ENCODE assay signal across 16 cellular contexts in genomic region chr11:45400594-45400993, GRCh38.
DNase-seq lines count a peak whose midpoint lies in the region; ATAC-seq and TF ChIP-seq lines count a peak whose summit lies in the region.
"Had no signal": no experiment of that assay in that cellular context is flagged by ENCODE, and none has a peak within 500 bp of the region (broad histone marks: within the 10 kb centered on the region; RNA-seq: fewer than 3 reads in every experiment).

No MANE protein-coding gene starts in this region.

- no peak for TF ChIP-seq POLR2A in NB4 (IDR thresholded peaks at IDR 0.05; ENCODE audit: extremely low read depth, insufficient read length)

- DNase-seq in Daoy (ENCODE audit: low read depth), result peak; percentile 88
- peak; percentile 24 for DNase-seq in NB4 (ENCODE audit: low read depth)
- peak; percentile 62 for DNase-seq in dedifferentiated amniotic fluid mesenchymal stem cell (ENCODE audit: extremely low spot score)
- peak; percentile 90 for DNase-seq in osteoblast (ENCODE audit: insufficient read length, low spot score, missing footprints)
- no peak for DNase-seq in stimulated activated naive CD4-positive, alpha-beta T cell (lab: John Stamatoyannopoulos, UW)
- no peak for DNase-seq in NCI-H2196 treated with DMSO at 0.1 percent for 48 hours (lab: John Stamatoyannopoulos, UW; ENCODE audit: unreplicated experiment)
- DNase-seq in mucosa of descending colon, result no peak
- no peak for DNase-seq in HPDE6-E6E7 (ENCODE audit: extremely low spot score)
- DNase-seq: CD8-positive, alpha-beta T cell; cortex of kidney; NCI-H187; NCI-H774; right lobe of liver; SIG-M5 had no signal

- H2AFZ ChIP-seq in osteoblast (ENCODE audit: low read length), result peak overlapping the region; percentile 76

- H3K79me2 ChIP-seq in osteoblast (ENCODE audit: insufficient read depth, low read length), result no peaks in the 10 kb centered on the region

- H3K36me3 ChIP-seq in osteoblast (ENCODE audit: insufficient read depth, low read length) (no peaks in the 10 kb centered on the region), mucosa of descending colon (ENCODE audit: low read depth) (no peaks in the 10 kb centered on the region)
- H3K36me3 ChIP-seq: right lobe of liver had no signal

- no peak for TF ChIP-seq CTCF in NB4 (IDR thresholded peaks at IDR 0.05; ENCODE audit: low read depth, low read length)
- no peak for TF ChIP-seq CTCF in osteoblast (IDR thresholded peaks at IDR 0.05; ENCODE audit: extremely low read depth, low read depth, low read length)
- no peak for TF ChIP-seq CTCF in mucosa of descending colon (IDR thresholded peaks at IDR 0.05)

- H4K20me1 ChIP-seq in osteoblast (ENCODE audit: insufficient read depth, low read length), result no peaks in the 10 kb centered on the region

- peak overlapping the region; percentile 67 for H3K27ac ChIP-seq in osteoblast (ENCODE audit: low read depth, low read length)
- H3K27ac ChIP-seq: right lobe of liver, VCaP had no signal

- ATAC-seq in mucosa of descending colon, result no peak
- ATAC-seq: CD8-positive, alpha-beta T cell; natural killer cell treated with Interleukin-12 subunit alpha and Interleukin-12 subunit beta and Interleukin-15 and Interleukin-18, amount 100 ng/mL, for 72 hours had no signal

- peak overlapping the region; percentile 75 for H3K4me2 ChIP-seq in osteoblast (ENCODE audit: insufficient read depth, low read length)

- intact Hi-C loops in mucosa of descending colon (cut with DNase I, micrococcal nuclease), result no loop called here

- H3K9me3 ChIP-seq in osteoblast (ENCODE audit: low read depth, low read length) (no peaks in the 10 kb centered on the region), mucosa of descending colon (no peaks in the 10 kb centered on the region)
- H3K9me3 ChIP-seq: right lobe of liver had no signal

- H3K4me3 ChIP-seq in NB4 (ENCODE audit: low read depth, low read length) (no peak overlapping the region), osteoblast (ENCODE audit: insufficient read depth, low read length) (peak overlapping the region; percentile 43), mucosa of descending colon (no peak overlapping the region)
- H3K4me3 ChIP-seq: right lobe of liver had no signal

- no peaks in the 10 kb centered on the region for H3K27me3 ChIP-seq in osteoblast (ENCODE audit: insufficient read depth, low read length)
- H3K27me3 ChIP-seq: right lobe of liver had no signal

- H3K4me1 ChIP-seq in osteoblast (ENCODE audit: insufficient read depth, low read length) (peaks cover 23% of the 10 kb centered on the region), mucosa of descending colon (ENCODE audit: low read depth) (no peaks in the 10 kb centered on the region)
- H3K4me1 ChIP-seq: right lobe of liver had no signal

Comparison
In these comparisons a context has a peak if more than half of its experiments do, and no peak if none do; other contexts are left out.
1. DNase-seq: peak in Daoy (single experiment), NB4 (single experiment), dedifferentiated amniotic fluid mesenchymal stem cell (single experiment) and osteoblast (single experiment); none in stimulated activated naive CD4-positive, alpha-beta T cell (0 of 6), NCI-H2196 treated with DMSO at 0.1 percent for 48 hours (single experiment), mucosa of descending colon (0 of 3) and HPDE6-E6E7 (single experiment).